Comparison of ENCODE assay signal across 2 cellular contexts in the genomic region with DNA sequence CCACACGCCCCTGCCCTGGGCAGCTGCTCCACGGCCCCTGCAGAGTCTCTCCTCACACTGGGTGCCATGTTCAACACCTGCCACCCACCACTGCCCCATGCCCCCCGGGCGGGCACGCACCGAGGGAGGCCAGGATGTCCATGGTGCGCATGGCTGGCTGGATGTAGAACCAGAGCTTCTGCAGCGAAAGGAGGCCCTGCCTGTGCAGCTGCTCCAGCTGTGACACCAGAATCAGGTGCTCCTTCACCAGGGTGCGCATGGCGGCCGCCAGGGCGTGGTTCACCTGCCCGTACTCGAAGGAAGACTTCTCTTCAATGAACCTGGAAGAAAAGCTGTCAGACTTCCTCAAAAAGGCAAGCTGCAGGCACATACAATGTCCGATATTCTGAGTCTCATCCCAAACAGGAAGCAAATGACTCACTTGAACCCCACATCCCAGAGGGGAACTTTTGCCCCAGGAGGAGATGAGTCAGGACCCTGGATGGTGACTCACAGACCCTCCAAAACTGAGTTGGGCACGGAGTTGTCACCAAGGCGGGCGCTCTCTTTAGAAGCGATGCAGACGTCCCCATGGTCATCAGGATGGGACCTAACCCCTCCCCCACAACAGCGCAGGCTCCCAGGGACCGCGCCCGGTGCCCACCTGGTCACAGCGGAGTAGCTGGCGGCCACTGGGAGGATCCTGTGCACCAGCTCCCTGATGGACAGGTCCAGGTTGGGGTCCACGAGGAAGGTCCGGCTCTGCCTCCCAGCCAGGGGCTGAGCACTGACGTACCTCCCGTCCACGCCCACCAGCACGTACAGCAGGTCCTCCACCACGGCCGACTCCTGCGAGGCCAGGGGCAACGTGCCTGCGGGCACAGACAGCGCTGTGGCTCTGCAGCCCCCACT.
TF ChIP-seq lines count a peak whose summit lies in the region.

No MANE protein-coding gene starts in this region.

TF ChIP-seq in A549, 52 proteins besides CTCF, POLR2A, EP300 and RAD21:
- TF ChIP-seq ZSCAN20 (CRISPR knock-in tag; IDR thresholded peaks at IDR 0.05) = no peak
- TF ChIP-seq FOSL2 (IDR thresholded peaks at IDR 0.05) = no peak
- TF ChIP-seq FOSL2 (CRISPR knock-in tag; IDR thresholded peaks at IDR 0.05) = 0 out of 2 replicates have a peak, but pooled peaks have one; percentile 24

TF ChIP-seq in HepG2, 621 proteins besides CTCF, POLR2A, EP300 and RAD21:
- TF ChIP-seq ZSCAN12 (CRISPR knock-in tag; IDR thresholded peaks at IDR 0.05) (no peak), ZNF567 (CRISPR knock-in tag; IDR thresholded peaks at IDR 0.05; ENCODE audit: borderline replicate concordance) (no peak), HOXA9 (CRISPR knock-in tag; IDR thresholded peaks at IDR 0.05; ENCODE audit: borderline replicate concordance) (no peak), TAF1 (CRISPR knock-in tag; IDR thresholded peaks at IDR 0.05) (no peak), ZNF501 (CRISPR knock-in tag; IDR thresholded peaks at IDR 0.05) (no peak), ZNF777 (CRISPR knock-in tag; IDR thresholded peaks at IDR 0.05) (no peak), ATRX (CRISPR knock-in tag; IDR thresholded peaks at IDR 0.05; ENCODE audit: borderline replicate concordance) (no peak), RBM22 (optimal IDR thresholded peaks at IDR 0.05; ENCODE audit: low read length) (no peak), SRSF9 (IDR thresholded peaks at IDR 0.05; ENCODE audit: borderline replicate concordance, insufficient read depth, low read depth, low read length, poor library complexity, severe bottlenecking) (no peak), ZNF550 (CRISPR knock-in tag; IDR thresholded peaks at IDR 0.05; ENCODE audit: borderline replicate concordance) (no peak)
- TF ChIP-seq, protein P1, sequence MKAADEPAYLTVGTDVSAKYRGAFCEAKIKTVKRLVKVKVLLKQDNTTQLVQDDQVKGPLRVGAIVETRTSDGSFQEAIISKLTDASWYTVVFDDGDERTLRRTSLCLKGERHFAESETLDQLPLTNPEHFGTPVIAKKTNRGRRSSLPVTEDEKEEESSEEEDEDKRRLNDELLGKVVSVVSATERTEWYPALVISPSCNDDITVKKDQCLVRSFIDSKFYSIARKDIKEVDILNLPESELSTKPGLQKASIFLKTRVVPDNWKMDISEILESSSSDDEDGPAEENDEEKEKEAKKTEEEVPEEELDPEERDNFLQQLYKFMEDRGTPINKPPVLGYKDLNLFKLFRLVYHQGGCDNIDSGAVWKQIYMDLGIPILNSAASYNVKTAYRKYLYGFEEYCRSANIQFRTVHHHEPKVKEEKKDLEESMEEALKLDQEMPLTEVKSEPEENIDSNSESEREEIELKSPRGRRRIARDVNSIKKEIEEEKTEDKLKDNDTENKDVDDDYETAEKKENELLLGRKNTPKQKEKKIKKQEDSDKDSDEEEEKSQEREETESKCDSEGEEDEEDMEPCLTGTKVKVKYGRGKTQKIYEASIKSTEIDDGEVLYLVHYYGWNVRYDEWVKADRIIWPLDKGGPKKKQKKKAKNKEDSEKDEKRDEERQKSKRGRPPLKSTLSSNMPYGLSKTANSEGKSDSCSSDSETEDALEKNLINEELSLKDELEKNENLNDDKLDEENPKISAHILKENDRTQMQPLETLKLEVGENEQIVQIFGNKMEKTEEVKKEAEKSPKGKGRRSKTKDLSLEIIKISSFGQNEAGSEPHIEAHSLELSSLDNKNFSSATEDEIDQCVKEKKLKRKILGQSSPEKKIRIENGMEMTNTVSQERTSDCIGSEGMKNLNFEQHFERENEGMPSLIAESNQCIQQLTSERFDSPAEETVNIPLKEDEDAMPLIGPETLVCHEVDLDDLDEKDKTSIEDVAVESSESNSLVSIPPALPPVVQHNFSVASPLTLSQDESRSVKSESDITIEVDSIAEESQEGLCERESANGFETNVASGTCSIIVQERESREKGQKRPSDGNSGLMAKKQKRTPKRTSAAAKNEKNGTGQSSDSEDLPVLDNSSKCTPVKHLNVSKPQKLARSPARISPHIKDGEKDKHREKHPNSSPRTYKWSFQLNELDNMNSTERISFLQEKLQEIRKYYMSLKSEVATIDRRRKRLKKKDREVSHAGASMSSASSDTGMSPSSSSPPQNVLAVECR (CRISPR knock-in tag; IDR thresholded peaks at IDR 0.05; ENCODE audit: borderline replicate concordance) = no peak
- TF ChIP-seq, protein P2, sequence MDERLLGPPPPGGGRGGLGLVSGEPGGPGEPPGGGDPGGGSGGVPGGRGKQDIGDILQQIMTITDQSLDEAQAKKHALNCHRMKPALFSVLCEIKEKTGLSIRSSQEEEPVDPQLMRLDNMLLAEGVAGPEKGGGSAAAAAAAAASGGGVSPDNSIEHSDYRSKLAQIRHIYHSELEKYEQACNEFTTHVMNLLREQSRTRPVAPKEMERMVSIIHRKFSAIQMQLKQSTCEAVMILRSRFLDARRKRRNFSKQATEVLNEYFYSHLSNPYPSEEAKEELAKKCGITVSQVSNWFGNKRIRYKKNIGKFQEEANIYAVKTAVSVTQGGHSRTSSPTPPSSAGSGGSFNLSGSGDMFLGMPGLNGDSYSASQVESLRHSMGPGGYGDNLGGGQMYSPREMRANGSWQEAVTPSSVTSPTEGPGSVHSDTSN (CRISPR knock-in tag; IDR thresholded peaks at IDR 0.05) = no peak
